Comparison of ENCODE assay signal across 32 cellular contexts in genomic region chr3:123024056-123024455, GRCh38. TPM values are rescaled to one million over a fixed set of nuclear protein-coding genes. Genes with fewer than 3 reads are reported as not detected.
"Had no signal": no experiment of that assay in that cellular context is flagged by ENCODE, and none has a peak within 500 bp of the region (broad histone marks: within the 10 kb centered on the region; RNA-seq: fewer than 3 reads in every experiment).

No MANE protein-coding gene starts in this region.

- H3K9me3 Mint-ChIP-seq: natural killer cell; stimulated activated memory B cell treated with anti-CD40 and anti-IgM and Interleukin-4, amounts not matched to agents 10 μg/mL and 1 μg/mL and 100 μg/mL, for 72 hours; stimulated activated naive CD8-positive, alpha-beta T cell treated with anti-CD3 and anti-CD28 coated beads, Interleukin-15, amount 100 ng/mL, for 72 hours had no signal

- H3K36me3 ChIP-seq: ovary, spleen, suprapubic skin, tibial artery, upper lobe of left lung, vagina had no signal

- H3K79me2 ChIP-seq: parathyroid adenoma had no signal

- H3K9me3 ChIP-seq: ovary, psoas muscle, spleen, suprapubic skin, testis, tibial artery, upper lobe of left lung, vagina had no signal

- H3K4me3 ChIP-seq: ovary, psoas muscle, skin epidermis, smooth muscle cell, spleen, suprapubic skin, testis, tibial artery, upper lobe of left lung, vagina had no signal

- H3K4me3 Mint-ChIP-seq: naive thymus-derived CD4-positive, alpha-beta T cell; natural killer cell; stimulated activated memory B cell treated with anti-CD40 and anti-IgM and Interleukin-4, amounts not matched to agents 10 μg/mL and 1 μg/mL and 100 μg/mL, for 72 hours; stimulated activated naive CD8-positive, alpha-beta T cell treated with anti-CD3 and anti-CD28 coated beads, Interleukin-15, amount 100 ng/mL, for 72 hours had no signal

- H3K27me3 ChIP-seq: ovary, testis, vagina had no signal

- H3K27ac ChIP-seq: ovary, parathyroid adenoma, psoas muscle, skin epidermis, spleen, suprapubic skin, testis, tibial artery, upper lobe of left lung, vagina had no signal

- ATAC-seq: naive thymus-derived CD4-positive, alpha-beta T cell; natural killer cell; psoas muscle; right cardiac atrium; sciatic nerve; stimulated activated memory B cell treated with anti-CD40 and anti-IgM and Interleukin-4, amounts not matched to agents 10 μg/mL and 1 μg/mL and 100 μg/mL, for 72 hours; stimulated activated naive CD8-positive, alpha-beta T cell treated with anti-CD3 and anti-CD28 coated beads, Interleukin-15, amount 100 ng/mL, for 72 hours; stimulated activated naive CD8-positive, alpha-beta T cell treated with anti-CD3 and anti-CD28 coated beads, Interleukin-15, Interleukin-2, amounts not matched to agents 100 U/mL and 50 U/mL, for 24 hours had no signal

- H3K36me3 Mint-ChIP-seq: natural killer cell; stimulated activated memory B cell treated with anti-CD40 and anti-IgM and Interleukin-4, amounts not matched to agents 10 μg/mL and 1 μg/mL and 100 μg/mL, for 72 hours had no signal

- H2AFZ ChIP-seq: parathyroid adenoma had no signal

- H3K4me2 ChIP-seq: smooth muscle cell had no signal

- H3K27ac Mint-ChIP-seq: naive thymus-derived CD4-positive, alpha-beta T cell; natural killer cell; nephron; progenitor cell of endocrine pancreas; stimulated activated memory B cell treated with anti-CD40 and anti-IgM and Interleukin-4, amounts not matched to agents 10 μg/mL and 1 μg/mL and 100 μg/mL, for 72 hours; stimulated activated naive CD8-positive, alpha-beta T cell treated with anti-CD3 and anti-CD28 coated beads, Interleukin-15, amount 100 ng/mL, for 72 hours had no signal

- FAIRE-seq: urothelium cell line had no signal

- DNase-seq: naive thymus-derived CD4-positive, alpha-beta T cell; natural killer cell; occipital lobe; ovary; posterior cingulate gyrus; psoas muscle; right cardiac atrium; spleen; stimulated activated CD4-positive, alpha-beta T cell treated with anti-CD3 and anti-CD28 coated beads, Interleukin-12 subunit alpha, Interleukin-12 subunit beta, amount 100 ng/mL, for 4 hours; stimulated activated CD4-positive, alpha-beta T cell treated with anti-CD3 and anti-CD28 coated beads, Interleukin-1b, Interleukin-23, amount 100 ng/mL, for 48 hours; stimulated activated CD4-positive, alpha-beta T cell treated with anti-CD3 and anti-CD28 coated beads, Interleukin-4, amount 100 ng/mL, for 1 hour; stimulated activated CD4-positive, alpha-beta T cell treated with anti-CD3 and anti-CD28 coated beads, Interleukin-4, amount 100 ng/mL, for 4 hours; stimulated activated CD8-positive, alpha-beta memory T cell treated with anti-CD3 and anti-CD28 coated beads, Interleukin-4, amount 100 ng/mL, for 48 hours; stimulated activated naive CD4-positive, alpha-beta T cell; stimulated activated naive CD8-positive, alpha-beta T cell treated with anti-CD3 and anti-CD28 coated beads, Interleukin-15, amount 100 ng/mL, for 72 hours; stimulated activated naive CD8-positive, alpha-beta T cell treated with anti-CD3 and anti-CD28 coated beads, Interleukin-15, Interleukin-2, amounts not matched to agents 100 U/mL and 50 U/mL, for 24 hours; substantia nigra; testis; tibial artery; trophoblast cell; upper lobe of left lung had no signal

- H3K9ac ChIP-seq: parathyroid adenoma had no signal

RNA-seq across cellular contexts. Expression of gene SEMA5B, which starts 3.5 kb away (rescaled TPM):
- total RNA-seq: osteoblast, smooth muscle cell had no signal
- polyA plus RNA-seq: naive thymus-derived CD4-positive, alpha-beta T cell; smooth muscle cell had no signal
